In the genomic region with DNA sequence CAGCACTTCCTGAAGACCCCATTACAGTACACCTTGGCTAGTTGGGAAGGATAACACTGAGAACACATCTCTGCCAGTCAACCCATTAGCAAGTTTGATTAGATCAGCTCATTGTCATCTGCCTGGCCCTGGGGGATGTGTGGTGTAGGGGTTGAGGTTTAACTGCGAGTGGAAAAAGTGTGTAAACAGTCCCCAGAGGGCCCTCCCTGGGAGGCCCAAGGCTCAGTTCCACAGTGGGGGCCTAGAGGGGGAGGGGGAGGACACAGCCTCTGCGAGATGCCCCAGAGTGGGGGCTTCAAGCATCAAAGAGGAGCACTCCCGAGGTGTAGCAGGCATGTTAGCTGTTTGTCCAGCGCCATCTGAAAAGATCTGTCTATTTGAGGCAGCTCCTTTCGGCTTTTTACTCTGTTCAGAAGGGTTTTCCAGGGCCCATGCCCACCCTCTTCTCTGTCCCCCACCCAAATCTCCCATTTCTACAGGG, we compare ENCODE assay signal across 1 cellular context.
TF ChIP-seq lines count a peak whose summit lies in the region.

No MANE protein-coding gene starts in this region.

TF ChIP-seq in HCT116, 20 proteins besides CTCF, POLR2A, EP300 and RAD21 (continued from another document):
- no peak for TF ChIP-seq ZBTB33 (IDR thresholded peaks at IDR 0.05; ENCODE audit: extremely low read depth, insufficient replicate concordance, low read length)
- TF ChIP-seq, protein P1, sequence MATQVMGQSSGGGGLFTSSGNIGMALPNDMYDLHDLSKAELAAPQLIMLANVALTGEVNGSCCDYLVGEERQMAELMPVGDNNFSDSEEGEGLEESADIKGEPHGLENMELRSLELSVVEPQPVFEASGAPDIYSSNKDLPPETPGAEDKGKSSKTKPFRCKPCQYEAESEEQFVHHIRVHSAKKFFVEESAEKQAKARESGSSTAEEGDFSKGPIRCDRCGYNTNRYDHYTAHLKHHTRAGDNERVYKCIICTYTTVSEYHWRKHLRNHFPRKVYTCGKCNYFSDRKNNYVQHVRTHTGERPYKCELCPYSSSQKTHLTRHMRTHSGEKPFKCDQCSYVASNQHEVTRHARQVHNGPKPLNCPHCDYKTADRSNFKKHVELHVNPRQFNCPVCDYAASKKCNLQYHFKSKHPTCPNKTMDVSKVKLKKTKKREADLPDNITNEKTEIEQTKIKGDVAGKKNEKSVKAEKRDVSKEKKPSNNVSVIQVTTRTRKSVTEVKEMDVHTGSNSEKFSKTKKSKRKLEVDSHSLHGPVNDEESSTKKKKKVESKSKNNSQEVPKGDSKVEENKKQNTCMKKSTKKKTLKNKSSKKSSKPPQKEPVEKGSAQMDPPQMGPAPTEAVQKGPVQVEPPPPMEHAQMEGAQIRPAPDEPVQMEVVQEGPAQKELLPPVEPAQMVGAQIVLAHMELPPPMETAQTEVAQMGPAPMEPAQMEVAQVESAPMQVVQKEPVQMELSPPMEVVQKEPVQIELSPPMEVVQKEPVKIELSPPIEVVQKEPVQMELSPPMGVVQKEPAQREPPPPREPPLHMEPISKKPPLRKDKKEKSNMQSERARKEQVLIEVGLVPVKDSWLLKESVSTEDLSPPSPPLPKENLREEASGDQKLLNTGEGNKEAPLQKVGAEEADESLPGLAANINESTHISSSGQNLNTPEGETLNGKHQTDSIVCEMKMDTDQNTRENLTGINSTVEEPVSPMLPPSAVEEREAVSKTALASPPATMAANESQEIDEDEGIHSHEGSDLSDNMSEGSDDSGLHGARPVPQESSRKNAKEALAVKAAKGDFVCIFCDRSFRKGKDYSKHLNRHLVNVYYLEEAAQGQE (IDR thresholded peaks at IDR 0.05; ENCODE audit: low read depth) = no peak
- no peak for TF ChIP-seq ELF1 (IDR thresholded peaks at IDR 0.05; ENCODE audit: borderline replicate concordance, low read depth)
- no peak for TF ChIP-seq EZH2phosphoT487 (IDR thresholded peaks at IDR 0.05; ENCODE audit: borderline replicate concordance)
- TF ChIP-seq SIN3A (IDR thresholded peaks at IDR 0.05; ENCODE audit: low read depth) = no peak; the same call in 1 of the 2 replicates
- TF ChIP-seq POLR2AphosphoS5 (IDR thresholded peaks at IDR 0.05; ENCODE audit: low read depth, low read length) = no peak
- TF ChIP-seq CBX3 (IDR thresholded peaks at IDR 0.05; ENCODE audit: low read depth) = no peak
- TF ChIP-seq MAX (IDR thresholded peaks at IDR 0.05) = no peak
- TF ChIP-seq FOSL1 (IDR thresholded peaks at IDR 0.05; ENCODE audit: low read depth) = no peak
- no peak for TF ChIP-seq EGR1 (IDR thresholded peaks at IDR 0.05; ENCODE audit: low read depth)
- TF ChIP-seq TCF7L2 (IDR thresholded peaks at IDR 0.05; ENCODE audit: borderline replicate concordance, extremely low read depth, insufficient read depth, insufficient read length) = no peak
TF ChIP-seq in HCT116: peak in this region for 0.
